In the genomic region with DNA sequence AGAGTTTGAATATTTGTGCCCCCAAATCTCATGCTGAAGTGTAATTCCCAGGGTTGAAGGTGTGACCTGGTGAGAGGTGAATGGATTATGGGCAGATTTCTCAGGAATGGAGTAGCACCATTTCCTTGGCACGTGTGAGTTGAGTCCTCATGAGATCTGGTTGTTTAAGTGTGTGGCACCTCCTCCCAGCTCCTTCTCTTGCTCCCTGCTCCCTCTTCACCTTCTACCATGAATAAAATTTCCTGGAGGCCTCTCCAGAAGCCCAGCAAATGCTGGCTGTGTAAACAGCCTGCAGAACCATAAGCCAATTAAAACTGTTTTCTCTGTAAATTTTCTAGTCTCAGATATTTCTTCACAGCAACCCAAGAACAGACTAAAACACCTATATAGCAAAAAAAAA, we compare ENCODE assay signal across 1 cellular context.
TF ChIP-seq lines count a peak whose summit lies in the region.

No MANE protein-coding gene starts in this region.

TF ChIP-seq in H1, 55 proteins besides CTCF, POLR2A, EP300 and RAD21 (continued from another document):
- TF ChIP-seq, protein P1, sequence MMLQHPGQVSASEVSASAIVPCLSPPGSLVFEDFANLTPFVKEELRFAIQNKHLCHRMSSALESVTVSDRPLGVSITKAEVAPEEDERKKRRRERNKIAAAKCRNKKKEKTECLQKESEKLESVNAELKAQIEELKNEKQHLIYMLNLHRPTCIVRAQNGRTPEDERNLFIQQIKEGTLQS (IDR thresholded peaks at IDR 0.05; ENCODE audit: insufficient read depth, low read depth, low read length), result no peak
- TF ChIP-seq KDM4A (IDR thresholded peaks at IDR 0.05; ENCODE audit: low read depth, low read length, severe bottlenecking), result no peak
- TF ChIP-seq CREB1 (IDR thresholded peaks at IDR 0.05), result no peak
- no peak for TF ChIP-seq TEAD4 (IDR thresholded peaks at IDR 0.05; ENCODE audit: low read depth, low read length)
- no peak for TF ChIP-seq BACH1 (IDR thresholded peaks at IDR 0.05; ENCODE audit: low read length)
- TF ChIP-seq YY1 (IDR thresholded peaks at IDR 0.05; ENCODE audit: low read depth, low read length), result no peak
- no peak for TF ChIP-seq POLR2AphosphoS5 (IDR thresholded peaks at IDR 0.05; ENCODE audit: low read depth, low read length)
- TF ChIP-seq RNF2 (IDR thresholded peaks at IDR 0.05; ENCODE audit: borderline replicate concordance, low read depth, low read length, missing control alignments, poor library complexity, severe bottlenecking), result no peak
- no peak for TF ChIP-seq NRF1 (IDR thresholded peaks at IDR 0.05; ENCODE audit: low read depth, low read length)
- no peak for TF ChIP-seq JUN (IDR thresholded peaks at IDR 0.05; ENCODE audit: low read depth, low read length)
- TF ChIP-seq TBP (IDR thresholded peaks at IDR 0.05; ENCODE audit: low read depth, low read length), result no peak
- TF ChIP-seq POU5F1 (IDR thresholded peaks at IDR 0.05; ENCODE audit: low read depth, low read length), result no peak
TF ChIP-seq in H1: peak in this region for 0.
